17 cellular contexts compared by ENCODE assay signal in the genomic region with DNA sequence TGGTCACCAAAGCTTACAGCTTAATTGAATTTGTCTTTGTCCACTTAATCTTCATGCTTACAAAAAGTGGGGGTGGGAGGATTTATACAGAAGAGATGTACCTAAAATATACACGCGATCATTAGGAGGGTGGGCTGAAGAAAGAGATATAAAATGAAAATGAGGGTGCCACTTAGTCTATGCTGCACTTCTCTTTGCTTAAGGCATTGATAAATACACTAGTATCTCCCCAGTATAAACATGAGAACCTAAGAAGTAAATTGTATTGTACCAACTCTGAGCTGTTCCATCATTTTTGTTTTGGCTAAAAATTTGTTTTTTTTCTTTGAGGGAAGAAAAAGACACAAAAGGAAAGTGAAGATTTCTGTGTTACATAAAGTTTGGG.
DNase-seq lines count a peak whose midpoint lies in the region; ATAC-seq, FAIRE-seq and TF ChIP-seq lines count a peak whose summit lies in the region.
"Had no signal": no experiment of that assay in that cellular context is flagged by ENCODE, and none has a peak within 500 bp of the region (broad histone marks: within the 10 kb centered on the region; RNA-seq: fewer than 3 reads in every experiment).

No MANE protein-coding gene starts in this region.

- no peaks in the 10 kb centered on the region for H3K36me3 ChIP-seq in HUES64 (ENCODE audit: insufficient read depth, low read length)
- H3K36me3 ChIP-seq in GM12878 (ENCODE audit: control insufficient read depth in 2 of 2, insufficient read depth in 2 of 2, low read length in 1 of 2) = no peaks in the 10 kb centered on the region
- no peaks in the 10 kb centered on the region for H3K36me3 ChIP-seq in liver (ENCODE audit: control insufficient read depth in 4 of 4, insufficient read depth in 3 of 4, low read depth in 1 of 4, low read length in 3 of 4)
- H3K36me3 ChIP-seq in skeletal muscle satellite cell (ENCODE audit: insufficient read depth, low read length) = no peaks in the 10 kb centered on the region
- H3K36me3 ChIP-seq: Peyer's patch, right atrium auricular region had no signal

- no peak for TF ChIP-seq POLR2A in GM12878 (IDR thresholded peaks at IDR 0.05; ENCODE audit: low read depth, low read length)

- SMC1A ChIA-PET in GM12878 (lab: Charles Lee; ENCODE audit: uncharacterized antibody, unreplicated experiment) = interaction anchor here (0.7 to 1.6 kb wide), 8 partner anchors 10 to 135 kb away, joined by 3 to 4 read pairs (median 4); no protein-coding TSS in a partner anchor

- CTCF ChIA-PET in GM12878 (lab: Yijun Ruan, JAX) = interaction anchor here (1.0 kb wide), 1 partner anchor 9 kb away, joined by 4 read pairs; no protein-coding TSS in a partner anchor

- no peak overlapping the region for H3K4me3 Mint-ChIP-seq in natural killer cell treated with Interleukin-12 subunit alpha and Interleukin-12 subunit beta and Interleukin-15 and Interleukin-18, amount 100 ng/mL, for 72 hours
- H3K4me3 Mint-ChIP-seq: activated CD4-positive, alpha-beta memory T cell treated with anti-CD3 and anti-CD28 coated beads, Interleukin-2, amount 10 ng/mL, durations not matched to agents 7 days and 5 days; CD8-positive, alpha-beta memory T cell; stimulated activated naive CD8-positive, alpha-beta T cell treated with anti-CD3 and anti-CD28 coated beads, Interleukin-15, amount 100 ng/mL, for 72 hours; T-helper 2 cell treated with Interferon-gamma antibody and Interleukin-4, amounts not matched to agents 5 μg/mL and 100 μg/mL, for 36 hours had no signal

- no peak for DNase-seq in GM12878 (ENCODE audit: low read depth, low spot score)
- DNase-seq in NCI-H1092 (lab: John Stamatoyannopoulos, UW) = no peak
- DNase-seq in natural killer cell treated with Interleukin-12 subunit alpha and Interleukin-12 subunit beta and Interleukin-15 and Interleukin-18, amount 100 ng/mL, for 72 hours (ENCODE audit: low spot score) = no peak
- no peak for DNase-seq in NK-92 treated with Interleukin-12 subunit alpha and Interleukin-12 subunit beta, amount 100 ng/mL, for 24 hours (lab: John Stamatoyannopoulos, UW)
- DNase-seq: activated CD4-positive, alpha-beta memory T cell treated with anti-CD3 and anti-CD28 coated beads, Interleukin-2, amount 10 ng/mL, durations not matched to agents 7 days and 5 days; CD8-positive, alpha-beta memory T cell; erythroblast; NCI-H345; stimulated activated naive CD8-positive, alpha-beta T cell treated with anti-CD3 and anti-CD28 coated beads, Interleukin-15, amount 100 ng/mL, for 72 hours had no signal

- in situ Hi-C loops in GM12878 (cut with MboI) = no loop called here

- H3K27me3 ChIP-seq in HUES64 (ENCODE audit: insufficient read depth, low read length) (peaks cover 10% of the 10 kb centered on the region; the same call in 1 of the 2 replicates), GM12878 (replicated peaks in 1 of 2; ENCODE audit: control insufficient read depth in 2 of 2, insufficient read depth in 2 of 2, low read length in 1 of 2) (no peaks in the 10 kb centered on the region), liver (ENCODE audit: control insufficient read depth in 4 of 4, insufficient read depth in 4 of 4, low read length in 3 of 4) (no peaks in the 10 kb centered on the region), skeletal muscle satellite cell (ENCODE audit: control insufficient read depth, insufficient read depth, low read length) (no peaks in the 10 kb centered on the region)
- H3K27me3 ChIP-seq: Peyer's patch, right atrium auricular region had no signal

- peaks cover 0 to 9% of the 10 kb centered on the region in 2 donors for H3K4me1 Mint-ChIP-seq in natural killer cell treated with Interleukin-12 subunit alpha and Interleukin-12 subunit beta and Interleukin-15 and Interleukin-18, amount 100 ng/mL, for 72 hours (ENCODE audit: low read depth in 2 of 2)

- H3K4me1 ChIP-seq in HUES64 (ENCODE audit: insufficient read depth, low read length) = peaks cover 38% of the 10 kb centered on the region
- peaks cover 7% of the 10 kb centered on the region; the same call in 1 of the 2 replicates for H3K4me1 ChIP-seq in GM12878 (ENCODE audit: control insufficient read depth, insufficient read depth, low read length)
- H3K4me1 ChIP-seq in liver (ENCODE audit: control insufficient read depth in 4 of 4, insufficient read depth in 4 of 4, low read length in 3 of 4) = peaks cover 0 to 10% (median under 1%) of the 10 kb centered on the region in 4 donors
- peaks cover 16% of the 10 kb centered on the region for H3K4me1 ChIP-seq in skeletal muscle satellite cell (ENCODE audit: control insufficient read depth, insufficient read depth, low read length)
- H3K4me1 ChIP-seq: Peyer's patch had no signal

- TF ChIP-seq CTCF in GM12878 (IDR thresholded peaks at IDR 0.05 in 2 of 3, conservative IDR thresholded peaks at IDR 0.05 in 1 of 3; ENCODE audit: control insufficient read depth in 2 of 3, extremely low read depth in 1 of 3, insufficient read depth in 1 of 3, low read depth in 3 of 3, low read length in 3 of 3) (no peak), liver (IDR thresholded peaks at IDR 0.05; ENCODE audit: low read depth, low read length, missing input control) (no peak)

- intact Hi-C loops in GM12878 (cut with micrococcal nuclease; ENCODE audit: unreplicated experiment) = no loop called here

- TF ChIP-seq EP300 in GM12878 (IDR thresholded peaks at IDR 0.05; ENCODE audit: borderline replicate concordance in 1 of 2, control insufficient read depth in 1 of 2, low read depth in 2 of 2, low read length in 2 of 2) = no peak

- H2AFZ ChIP-seq in GM12878 (ENCODE audit: control insufficient read depth, low read depth, low read length) = no peak overlapping the region

- H3K36me3 Mint-ChIP-seq in natural killer cell treated with Interleukin-12 subunit alpha and Interleukin-12 subunit beta and Interleukin-15 and Interleukin-18, amount 100 ng/mL, for 72 hours = no peaks in the 10 kb centered on the region
- H3K36me3 Mint-ChIP-seq: CD8-positive, alpha-beta memory T cell had no signal

- WGBS in HUES64 = 56% methylated on average over 2 of the region's 2 CpGs
- 82% methylated on average over 2 of the region's 2 CpGs for WGBS in GM12878 (ENCODE audit: insufficient coverage, insufficient replicate concordance, low lambda C conversion rate, missing lambda C conversion rate)
- WGBS in liver = 39% methylated on average over 2 of the region's 2 CpGs

- POLR2A ChIA-PET in GM12878 (lab: Charles Lee) = interaction anchor here (1.0 kb wide), 1 partner anchor 10 kb away, joined by 4 read pairs; no protein-coding TSS in a partner anchor

- FAIRE-seq in GM12878 (lab: Jason Lieb, UNC) = no peak

- no TSS peak for BruUV-seq in GM12878 (replicated peaks; lab: Mats Ljungman, UMichigan)

- no peaks in the 10 kb centered on the region for H3K9me3 Mint-ChIP-seq in natural killer cell treated with Interleukin-12 subunit alpha and Interleukin-12 subunit beta and Interleukin-15 and Interleukin-18, amount 100 ng/mL, for 72 hours
- H3K9me3 Mint-ChIP-seq: activated CD4-positive, alpha-beta memory T cell treated with anti-CD3 and anti-CD28 coated beads, Interleukin-2, amount 10 ng/mL, durations not matched to agents 7 days and 5 days; activated T-helper 2 cell treated with anti-CD3 and anti-CD28 coated beads, Interferon-gamma antibody, Interleukin-2, Interleukin-4, amounts not matched to agents 10 μg/mL and 5 μg/mL and 100 μg/mL, durations not matched to agents 14 hours and 24 hours and 36 hours; stimulated activated naive CD8-positive, alpha-beta T cell treated with anti-CD3 and anti-CD28 coated beads, Interleukin-15, amount 100 ng/mL, for 72 hours; T-helper 2 cell treated with Interferon-gamma antibody and Interleukin-4, amounts not matched to agents 5 μg/mL and 100 μg/mL, for 36 hours had no signal

- H3K9ac ChIP-seq in HUES64 (ENCODE audit: low read depth, low read length) (peak overlapping the region; percentile 63), GM12878 (ENCODE audit: control insufficient read depth, insufficient read depth, low read length) (no peak overlapping the region), liver (ENCODE audit: low read depth in 1 of 2, low read length in 2 of 2) (peak overlapping the region in 1 of 2 donors; percentile 68), skeletal muscle satellite cell (ENCODE audit: low read depth, low read length) (peak overlapping the region; percentile 27)

- ATAC-seq in GM12878 (no peak), HG03045 (IDR thresholded peaks at IDR 0.05; ENCODE audit: unreplicated experiment) (no peak)
- ATAC-seq in natural killer cell treated with Interleukin-12 subunit alpha and Interleukin-12 subunit beta and Interleukin-15 and Interleukin-18, amount 100 ng/mL, for 72 hours = no peak
- ATAC-seq: stimulated activated naive CD8-positive, alpha-beta T cell treated with anti-CD3 and anti-CD28 coated beads, Interleukin-15, amount 100 ng/mL, for 72 hours had no signal

- no peaks in the 10 kb centered on the region for H3K27me3 Mint-ChIP-seq in natural killer cell treated with Interleukin-12 subunit alpha and Interleukin-12 subunit beta and Interleukin-15 and Interleukin-18, amount 100 ng/mL, for 72 hours
- H3K27me3 Mint-ChIP-seq: activated CD4-positive, alpha-beta memory T cell treated with anti-CD3 and anti-CD28 coated beads, Interleukin-2, amount 10 ng/mL, durations not matched to agents 7 days and 5 days; CD8-positive, alpha-beta memory T cell; stimulated activated naive CD8-positive, alpha-beta T cell treated with anti-CD3 and anti-CD28 coated beads, Interleukin-15, amount 100 ng/mL, for 72 hours had no signal

- RAD21 ChIA-PET in GM12878 (lab: Charles Lee; ENCODE audit: unreplicated experiment) = interaction anchor here (0.9 to 1.8 kb wide), 2 partner anchors 13 to 64 kb away, joined by 3 to 4 read pairs; no protein-coding TSS in a partner anchor

- no peak overlapping the region for H3K27ac Mint-ChIP-seq in natural killer cell treated with Interleukin-12 subunit alpha and Interleukin-12 subunit beta and Interleukin-15 and Interleukin-18, amount 100 ng/mL, for 72 hours
- H3K27ac Mint-ChIP-seq: activated CD4-positive, alpha-beta memory T cell treated with anti-CD3 and anti-CD28 coated beads, Interleukin-2, amount 10 ng/mL, durations not matched to agents 7 days and 5 days; activated T-helper 2 cell treated with anti-CD3 and anti-CD28 coated beads, Interferon-gamma antibody, Interleukin-2, Interleukin-4, amounts not matched to agents 10 μg/mL and 5 μg/mL and 100 μg/mL, durations not matched to agents 14 hours and 24 hours and 36 hours; stimulated activated naive CD8-positive, alpha-beta T cell treated with anti-CD3 and anti-CD28 coated beads, Interleukin-15, amount 100 ng/mL, for 72 hours; T-helper 2 cell treated with Interferon-gamma antibody and Interleukin-4, amounts not matched to agents 5 μg/mL and 100 μg/mL, for 36 hours had no signal

- H4K20me1 ChIP-seq in GM12878 (ENCODE audit: control insufficient read depth, insufficient read depth) = no peaks in the 10 kb centered on the region

- no peak overlapping the region for H3K4me2 ChIP-seq in GM12878 (ENCODE audit: control insufficient read depth, insufficient read depth)
- peak overlapping the region; percentile 62 for H3K4me2 ChIP-seq in skeletal muscle satellite cell (ENCODE audit: low read length)

- H3K79me2 ChIP-seq in GM12878 (ENCODE audit: control insufficient read depth, insufficient read depth, low read length) = no peaks in the 10 kb centered on the region

- H3K9me3 ChIP-seq in HUES64 (ENCODE audit: insufficient read depth, low read depth, low read length) (no peaks in the 10 kb centered on the region), GM12878 (replicated peaks; ENCODE audit: control insufficient read depth, insufficient read depth, low read length) (no peaks in the 10 kb centered on the region), liver (ENCODE audit: control insufficient read depth in 4 of 4, low read length in 3 of 4) (no peaks in the 10 kb centered on the region), skeletal muscle satellite cell (replicated peaks; ENCODE audit: low read length) (no peaks in the 10 kb centered on the region)
- H3K9me3 ChIP-seq: Peyer's patch, right atrium auricular region had no signal

- H3K27ac ChIP-seq in HUES64 (ENCODE audit: low read depth, low read length) (peak overlapping the region; percentile 92), GM12878 (ENCODE audit: control insufficient read depth, insufficient read depth) (no peak overlapping the region), liver (ENCODE audit: low read depth in 1 of 2, low read length in 2 of 2) (peak overlapping the region; percentile 59 to 75)
- H3K27ac ChIP-seq: right atrium auricular region had no signal

- no peak for TF ChIP-seq RAD21 in GM12878 (IDR thresholded peaks at IDR 0.05; ENCODE audit: insufficient read depth, low read depth, low read length)
- no peak for TF ChIP-seq RAD21 in liver (IDR thresholded peaks at IDR 0.05)

- peak overlapping the region; percentile 38; the same call in 1 of the 2 replicates for H3K4me3 ChIP-seq in HUES64 (ENCODE audit: low read length)
- H3K4me3 ChIP-seq in GM12878 = no peak overlapping the region
- H3K4me3 ChIP-seq in liver (ENCODE audit: low read depth in 1 of 3, low read length in 3 of 3) = no peak overlapping the region
- H3K4me3 ChIP-seq in skeletal muscle satellite cell (ENCODE audit: low read length) = no peak overlapping the region
- H3K4me3 ChIP-seq: right atrium auricular region had no signal
